9 cellular contexts compared by ENCODE assay signal in genomic region chr12:26124491-26125450, GRCh38. TPM values are rescaled to one million over a fixed set of nuclear protein-coding genes. Genes with fewer than 3 reads are reported as not detected.
A peak's percentile ranks its signal among the peaks of the same experiment; 100 is the strongest.
DNase-seq lines count a peak whose midpoint lies in the region; ATAC-seq and TF ChIP-seq lines count a peak whose summit lies in the region.
"Had no signal": no experiment of that assay in that cellular context is flagged by ENCODE, and none has a peak within 500 bp of the region (broad histone marks: within the 10 kb centered on the region; RNA-seq: fewer than 3 reads in every experiment).

TSS of gene BHLHE41 (minus strand) at chr12:26125037. CDS start at chr12:26124779, 258 bp downstream.

- DNase-seq in Caco-2 = peak; percentile 71 to 77
- DNase-seq in HL-60 (ENCODE audit: low read depth in 1 of 2, low spot score in 1 of 2) = peak in 1 of 2 experiments; percentile 13
- DNase-seq in WERI-Rb-1 = peak; percentile 37
- peak; percentile 21 for DNase-seq in esophagus squamous epithelium (lab: John Stamatoyannopoulos, UW)
- DNase-seq in mucosa of descending colon = peak; percentile 80 to 89 (median 87)
- peak; percentile 51 to 93 for DNase-seq in upper lobe of left lung
- no peak for DNase-seq in SKM-1 (lab: John Stamatoyannopoulos, UW; ENCODE audit: unreplicated experiment)

- intact Hi-C loops in Caco-2 (cut with micrococcal nuclease; ENCODE audit: unreplicated experiment) = loop anchor here (5.0 kb wide), 4 partner anchors 48 to 508 kb away; no protein-coding TSS in a partner anchor
- intact Hi-C loops in esophagus squamous epithelium (cut with DNase I) = no loop called here
- intact Hi-C loops in mucosa of descending colon (cut with DNase I, micrococcal nuclease) = loop anchor here in 1 of 2 donors (5.0 kb wide), 1 partner anchor 167 kb away; the partner anchor contains the start of gene RASSF8

- H3K4me3 Mint-ChIP-seq in Caco-2 (ENCODE audit: unreplicated experiment) = peak within 1 kb of the TSS; percentile 88

- TF ChIP-seq POLR2A in esophagus squamous epithelium (IDR thresholded peaks at IDR 0.05) (peak in 2 of 4 donors; percentile 59 to 72), upper lobe of left lung (IDR thresholded peaks at IDR 0.05) (peak in 2 of 4 donors; percentile 48 to 78)

- H3K36me3 ChIP-seq in Caco-2 (ENCODE audit: control insufficient read depth, insufficient read depth, low read length) (no peaks in the 10 kb centered on the region), WERI-Rb-1 (no peaks in the 10 kb centered on the region), esophagus squamous epithelium (no peaks in the 10 kb centered on the region), mucosa of descending colon (ENCODE audit: low read depth) (no peaks in the 10 kb centered on the region), upper lobe of left lung (no peaks in the 10 kb centered on the region)

- POLR2A ChIA-PET in Caco-2 (lab: Charles Lee) = interaction anchor here (0.6 to 0.7 kb wide), 2 partner anchors 10 to 370 kb away, joined by 3 to 4 read pairs; no protein-coding TSS in a partner anchor

- CTCF ChIA-PET in Caco-2 (lab: Charles Lee) = interaction anchor here (1.0 to 3.1 kb wide), 4 partner anchors 9 to 577 kb away, joined by 3 to 12 read pairs (median 4); no protein-coding TSS in a partner anchor

- H3K27ac Mint-ChIP-seq in Caco-2 (ENCODE audit: unreplicated experiment) = peak within 1 kb of the TSS; percentile 71

- no peaks in the 10 kb centered on the region for H3K9me3 Mint-ChIP-seq in Caco-2 (ENCODE audit: unreplicated experiment)

- H3K27me3 Mint-ChIP-seq in Caco-2 (ENCODE audit: insufficient read depth, unreplicated experiment) = peaks cover 34% of the 10 kb centered on the region

- TF ChIP-seq EP300 in upper lobe of left lung (IDR thresholded peaks at IDR 0.05) = peak in 1 of 4 donors; percentile 37

- peaks cover 8% of the 10 kb centered on the region for H3K36me3 Mint-ChIP-seq in Caco-2 (ENCODE audit: insufficient read depth, unreplicated experiment)

- ATAC-seq in mucosa of descending colon (peak; percentile 65), upper lobe of left lung (ENCODE audit: low FRiP score in 2 of 2) (peak; percentile 51 to 64), HG02623 (IDR thresholded peaks at IDR 0.05; ENCODE audit: unreplicated experiment) (no peak)

- H3K4me1 Mint-ChIP-seq in Caco-2 (ENCODE audit: low read depth, unreplicated experiment) = peaks cover 21% of the 10 kb centered on the region

- H3K9me3 ChIP-seq in Caco-2 (no peaks in the 10 kb centered on the region), WERI-Rb-1 (ENCODE audit: severe bottlenecking) (no peaks in the 10 kb centered on the region), esophagus squamous epithelium (no peaks in the 10 kb centered on the region), mucosa of descending colon (no peaks in the 10 kb centered on the region), upper lobe of left lung (no peaks in the 10 kb centered on the region)

- TSS peak; percentile 60 for BruUV-seq in Caco-2 (replicated peaks; lab: Mats Ljungman, UMichigan)

- H3K4me1 ChIP-seq in Caco-2 (peaks cover 21% of the 10 kb centered on the region), esophagus squamous epithelium (peaks cover 19 to 63% (median 45%) of the 10 kb centered on the region in 3 donors), mucosa of descending colon (ENCODE audit: low read depth) (peaks cover 21% of the 10 kb centered on the region), upper lobe of left lung (peaks cover 33 to 57% (median 43%) of the 10 kb centered on the region in 4 donors)

- H3K27me3 ChIP-seq in Caco-2 (replicated peaks; ENCODE audit: control insufficient read depth, insufficient read depth, low read length) (peaks cover 13% of the 10 kb centered on the region), HL-60 (ENCODE audit: insufficient read depth, poor library complexity, severe bottlenecking) (peaks cover 39% of the 10 kb centered on the region), WERI-Rb-1 (ENCODE audit: insufficient read depth, low read depth, severe bottlenecking) (peaks cover 81% of the 10 kb centered on the region), esophagus squamous epithelium (peaks cover 0 to 79% (median 3%) of the 10 kb centered on the region in 4 donors), upper lobe of left lung (peaks cover 0 to 49% (median 28%) of the 10 kb centered on the region in 4 donors)

- H3K4me3 ChIP-seq in Caco-2 (ENCODE audit: low read depth, low read length) = peak within 1 kb of the TSS; percentile 59
- peak within 1 kb of the TSS; percentile 54 for H3K4me3 ChIP-seq in HL-60 (replicated peaks; ENCODE audit: insufficient read depth, low read length)
- H3K4me3 ChIP-seq in WERI-Rb-1 (ENCODE audit: low read depth, low read length) = peak within 1 kb of the TSS; percentile 49
- H3K4me3 ChIP-seq in esophagus squamous epithelium = peak within 1 kb of the TSS; percentile 39 to 83 (median 64)
- H3K4me3 ChIP-seq in mucosa of descending colon = peak within 1 kb of the TSS; percentile 13
- H3K4me3 ChIP-seq in upper lobe of left lung = peak within 1 kb of the TSS; percentile 33 to 58 (median 52)

- H3K27ac ChIP-seq in HL-60 (replicated peaks) (no peak within 1 kb of the TSS), WERI-Rb-1 (no peak within 1 kb of the TSS), esophagus squamous epithelium (peak within 1 kb of the TSS; percentile 77 to 96 (median 93)), upper lobe of left lung (peak within 1 kb of the TSS; percentile 57 to 91 (median 82))

- WGBS in esophagus squamous epithelium, 2 donors = 1 to 2% methylated on average over 24 to 28 of the region's 55 CpGs
- 4 to 5% methylated on average over 38 to 39 of the region's 55 CpGs for WGBS in upper lobe of left lung, 2 donors

- no peak for TF ChIP-seq CTCF in Caco-2 (IDR thresholded peaks at IDR 0.05; ENCODE audit: insufficient read depth in 1 of 2, low read depth in 1 of 2, low read length in 1 of 2, severe bottlenecking in 1 of 2, unreplicated experiment in 1 of 2)
- TF ChIP-seq CTCF in HL-60 (IDR thresholded peaks at IDR 0.05; ENCODE audit: insufficient read depth, low read length) = no peak
- TF ChIP-seq CTCF in WERI-Rb-1 (IDR thresholded peaks at IDR 0.05; ENCODE audit: low read depth, low read length) = no peak
- TF ChIP-seq CTCF in esophagus squamous epithelium (IDR thresholded peaks at IDR 0.05) = no peak
- no peak for TF ChIP-seq CTCF in mucosa of descending colon (IDR thresholded peaks at IDR 0.05)
- TF ChIP-seq CTCF in upper lobe of left lung (IDR thresholded peaks at IDR 0.05) = no peak

RNA-seq across cellular contexts. Expression of gene BHLHE41, which starts in this region (rescaled TPM):
- total RNA-seq in Caco-2 (2022) (3.2 and 4.4 TPM in 2 replicates), esophagus squamous epithelium (10 to 100 TPM in 1 of 4 donors, 1 to 10 TPM in 2, under 1 TPM in 1; 0.48 to 14.3 (median 1.7) TPM), mucosa of descending colon (10 to 100 TPM; 41.0 to 91.9 (median 43.0) TPM), upper lobe of left lung (10 to 100 TPM in 5 of 6 donors, 1 to 10 TPM in 1; 9.3 to 78.6 (median 35.2) TPM)
- total RNA-seq: activated CD8-positive, alpha-beta memory T cell treated with anti-CD3 and anti-CD28 coated beads for 36 hours had no signal

Comparison
In these comparisons a context has a peak if more than half of its experiments do, and no peak if none do; other contexts are left out.
1. H3K4me3 ChIP-seq: peak in every context shown above with its lines; median percentile 64 in esophagus squamous epithelium; 59 in Caco-2; 54 in HL-60; 52 in upper lobe of left lung; 49 in WERI-Rb-1; 13 in mucosa of descending colon.
2. H3K27ac ChIP-seq: peak in esophagus squamous epithelium (4 of 4) and upper lobe of left lung (4 of 4); none in HL-60 (single experiment) and WERI-Rb-1 (single experiment).